12 cellular contexts compared by ENCODE assay signal in genomic region chr3:100641471-100642032, GRCh38. TPM values are rescaled to one million over a fixed set of nuclear protein-coding genes. Genes with fewer than 3 reads are reported as not detected.
A peak's percentile ranks its signal among the peaks of the same experiment; 100 is the strongest.
DNase-seq lines count a peak whose midpoint lies in the region; ATAC-seq and TF ChIP-seq lines count a peak whose summit lies in the region.
"Had no signal": no experiment of that assay in that cellular context is flagged by ENCODE, and none has a peak within 500 bp of the region (broad histone marks: within the 10 kb centered on the region; RNA-seq: fewer than 3 reads in every experiment).

No MANE protein-coding gene starts in this region.

- H3K4me1 Mint-ChIP-seq in HFFc6 (ENCODE audit: low read depth), result peaks cover 8% of the 10 kb centered on the region; the same call in 1 of the 2 replicates
- H3K4me1 Mint-ChIP-seq: WTC11 had no signal

- no peaks in the 10 kb centered on the region for H3K36me3 Mint-ChIP-seq in HFFc6 (ENCODE audit: low read depth)
- H3K36me3 Mint-ChIP-seq: WTC11 had no signal

- H3K27ac Mint-ChIP-seq in HFFc6, result no peak overlapping the region
- H3K27ac Mint-ChIP-seq: WTC11 had no signal

- intact Hi-C loops in left colon (cut with DNase I, micrococcal nuclease), result no loop called here

- peak; percentile 80 for ATAC-seq in GM18867 (IDR thresholded peaks at IDR 0.05; ENCODE audit: unreplicated experiment)
- ATAC-seq in HG02588 (IDR thresholded peaks at IDR 0.05; ENCODE audit: unreplicated experiment), result peak; percentile 85
- ATAC-seq in HG03469 (IDR thresholded peaks at IDR 0.05; ENCODE audit: unreplicated experiment), result peak; percentile 67
- ATAC-seq in left colon, result peak; percentile 58
- ATAC-seq: WTC11 had no signal

- no peak for DNase-seq in left colon
- DNase-seq in OCI-M2 (lab: John Stamatoyannopoulos, UW; ENCODE audit: unreplicated experiment), result no peak
- DNase-seq in dedifferentiated amniotic fluid mesenchymal stem cell (ENCODE audit: extremely low spot score), result no peak
- no peak for DNase-seq in HFFc6
- DNase-seq in NCI-H1417 treated with DMSO at 0.1 percent for 48 hours (lab: John Stamatoyannopoulos, UW), result no peak
- DNase-seq: activated gamma-delta T cell, mammary epithelial cell, NCI-H1417 had no signal

- H3K9me3 Mint-ChIP-seq in HFFc6, result no peaks in the 10 kb centered on the region
- H3K9me3 Mint-ChIP-seq: WTC11 had no signal

- peaks cover 42% of the 10 kb centered on the region for H3K27me3 Mint-ChIP-seq in HFFc6 (ENCODE audit: insufficient read depth)

- no peak overlapping the region for H3K4me3 Mint-ChIP-seq in HFFc6
- H3K4me3 Mint-ChIP-seq: WTC11 had no signal

- no peak for TF ChIP-seq CTCF in HFFc6 (IDR thresholded peaks at IDR 0.05)

RNA-seq across cellular contexts. Expression of gene ADGRG7, which starts 32.2 kb away (rescaled TPM):
- total RNA-seq in left colon, result 10 to 100 TPM; 11.7 to 15.6 TPM
- total RNA-seq in HFFc6 (2021; fragmentation: NEBNext Ultra II Directional; extraction: Animal tissue kit (Norgen Biotek cat#: 25700)), result not detected
- total RNA-seq: WTC11 had no signal

Comparison
In these comparisons a context has a peak if more than half of its experiments do, and no peak if none do; other contexts are left out.
1. RNA of gene ADGRG7, which starts 32.2 kb away (total RNA-seq): 11.7 to 15.6 TPM in left colon; not detected in HFFc6; every median in the first group is over 10 times any median in the second.
2. Peak in every context shown above with its lines, with median percentiles within 50 percentile points of each other: ATAC-seq.